In the genomic region with DNA sequence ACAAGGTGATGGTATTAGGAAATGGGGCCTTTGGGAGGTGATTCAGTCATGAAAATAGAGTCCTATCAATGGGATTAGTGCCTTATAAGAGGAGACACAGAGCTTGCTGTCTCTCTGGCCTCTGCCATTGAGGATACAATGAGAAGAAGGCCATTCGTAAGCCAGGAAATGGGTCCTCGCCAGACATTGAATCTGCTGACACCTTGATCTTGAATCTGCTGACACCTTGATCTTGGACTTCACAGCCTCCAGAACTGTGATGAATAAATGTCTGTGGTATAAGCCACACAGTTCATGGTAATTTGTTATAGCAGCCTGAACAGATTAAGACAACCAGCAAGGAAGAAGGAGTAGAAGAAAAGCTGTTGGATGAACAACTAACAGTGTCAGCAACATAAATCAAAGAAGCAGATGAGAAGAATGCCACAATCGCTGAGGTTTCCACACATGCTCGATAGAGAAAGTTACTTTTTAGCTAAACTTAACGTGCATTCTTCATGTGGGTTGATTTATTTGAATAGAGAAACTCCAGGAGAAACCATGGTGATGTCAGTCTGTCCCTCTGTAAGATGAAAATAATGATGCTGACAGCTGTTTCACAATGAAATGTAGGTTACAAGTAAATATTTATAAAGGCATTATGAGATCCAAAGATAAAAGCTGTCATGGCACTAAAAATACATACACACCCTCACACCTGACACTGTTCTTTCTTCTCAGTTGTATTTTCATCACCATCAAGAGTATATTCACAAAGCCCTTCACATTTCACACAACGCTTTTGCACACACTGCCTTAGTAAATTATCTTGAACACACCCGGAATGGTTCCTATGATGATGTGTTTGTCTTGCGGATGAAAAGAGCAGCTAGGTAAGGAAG, we compare ENCODE assay signal across 16 cellular contexts.
"Had no signal": no experiment of that assay in that cellular context is flagged by ENCODE, and none has a peak within 500 bp of the region (broad histone marks: within the 10 kb centered on the region; RNA-seq: fewer than 3 reads in every experiment).

No MANE protein-coding gene starts in this region.

- H3K9me3 ChIP-seq: colonic mucosa, vagina had no signal

- H3K4me1 ChIP-seq: colonic mucosa, esophagus squamous epithelium, psoas muscle, vagina had no signal

- H3K36me3 ChIP-seq: colonic mucosa, esophagus squamous epithelium, heart left ventricle, left ventricle myocardium inferior, tibial nerve, vagina had no signal

- ATAC-seq: activated naive CD8-positive, alpha-beta T cell treated with anti-CD3 and anti-CD28 coated beads, Interleukin-2, amount 50 U/mL, for 24 hours; heart left ventricle; psoas muscle; T-helper 17 cell had no signal

- H3K4me1 Mint-ChIP-seq: T-helper 17 cell had no signal

- H3K4me3 ChIP-seq: colonic mucosa, esophagus squamous epithelium, heart left ventricle, left ventricle myocardium inferior, psoas muscle, tibial nerve, vagina had no signal

- H3K27me3 ChIP-seq: colonic mucosa, esophagus squamous epithelium, heart left ventricle, tibial nerve, vagina had no signal

- H3K27ac Mint-ChIP-seq: activated B cell treated with CpG ODN at 0.5 μM for 24 hours; activated naive CD8-positive, alpha-beta T cell treated with anti-CD3 and anti-CD28 coated beads, Interleukin-2, amount 50 U/mL, for 24 hours; memory B cell; nephron; T-helper 17 cell had no signal

- DNase-seq: activated B cell treated with CpG ODN at 0.5 μM for 24 hours; activated naive CD4-positive, alpha-beta T cell treated with Interleukin-2 at 50 U/mL for 16 hours; activated naive CD8-positive, alpha-beta T cell treated with anti-CD3 and anti-CD28 coated beads, Interleukin-2, amount 50 U/mL, for 24 hours; colonic mucosa; esophagus squamous epithelium; foreskin fibroblast; heart left ventricle; left ventricle myocardium inferior; occipital lobe; psoas muscle; stimulated activated CD4-positive, alpha-beta T cell treated with anti-CD3 and anti-CD28 coated beads, Interleukin-4, amount 100 ng/mL, for 4 hours; T-helper 17 cell had no signal

- H3K27me3 Mint-ChIP-seq: activated B cell treated with CpG ODN at 0.5 μM for 24 hours, T-helper 17 cell had no signal

- H3K27ac ChIP-seq: colonic mucosa, esophagus squamous epithelium, heart left ventricle, left ventricle myocardium inferior, psoas muscle, tibial nerve, vagina had no signal

- H3K4me3 Mint-ChIP-seq: activated B cell treated with CpG ODN at 0.5 μM for 24 hours; activated naive CD8-positive, alpha-beta T cell treated with anti-CD3 and anti-CD28 coated beads, Interleukin-2, amount 50 U/mL, for 24 hours; memory B cell; nephron; T-helper 17 cell had no signal
